Comparison of ENCODE assay signal across 25 cellular contexts in the genomic region with DNA sequence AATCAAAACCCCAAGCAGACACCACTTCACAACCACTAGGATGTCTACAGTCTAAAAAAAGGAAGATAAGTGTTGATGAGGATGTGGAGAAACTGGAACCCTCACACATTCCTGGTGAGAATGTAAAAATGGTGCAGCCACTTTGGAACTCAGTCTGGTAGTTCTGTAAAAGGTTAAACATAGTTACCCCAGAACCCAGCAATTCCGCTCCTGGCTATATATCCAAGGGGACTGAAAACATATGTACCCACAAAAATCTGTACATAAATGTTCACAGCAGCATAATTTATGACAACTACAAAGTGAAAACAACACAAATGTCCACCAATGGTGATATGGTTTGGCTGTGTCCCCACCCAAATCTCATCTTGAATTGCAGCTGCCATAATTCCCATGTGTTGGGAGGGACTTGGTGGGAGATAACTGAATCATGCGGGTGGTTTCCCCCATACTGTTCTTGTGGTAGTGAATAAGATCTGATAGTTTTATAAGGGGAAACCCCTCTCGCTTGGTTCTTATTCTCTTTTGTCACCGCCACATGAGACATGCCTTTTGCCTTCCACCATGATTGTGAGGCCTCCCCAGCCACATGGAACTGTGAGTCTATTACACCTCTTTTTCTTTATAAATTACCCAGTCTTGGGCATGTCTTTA.
"Had no signal": no experiment of that assay in that cellular context is flagged by ENCODE, and none has a peak within 500 bp of the region (broad histone marks: within the 10 kb centered on the region; RNA-seq: fewer than 3 reads in every experiment).

No MANE protein-coding gene starts in this region.

- H3K27ac Mint-ChIP-seq: activated CD4-positive, alpha-beta T cell treated with anti-CD3 and anti-CD28 coated beads, Interleukin-2, amount 10 ng/mL, durations not matched to agents 7 days and 5 days; activated naive CD4-positive, alpha-beta T cell treated with anti-CD3 and anti-CD28 coated beads, Interleukin-2, amount 10 ng/mL, durations not matched to agents 7 days and 5 days; activated T-helper 1 cell treated with anti-CD3 and anti-CD28 coated beads, Interleukin-12 subunit alpha, Interleukin-12 subunit beta, Interleukin-2, Interleukin-4 antibody, amounts not matched to agents 30 ng/mL and 10 ng/mL and 1 ng/mL, durations not matched to agents 14 hours and 24 hours and 36 hours; natural killer cell; neural progenitor cell had no signal

- H3K4me1 ChIP-seq: neural progenitor cell, vagina had no signal

- H3K9me3 ChIP-seq: body of pancreas, left lung, lower lobe of right lung, psoas muscle, upper lobe of left lung, vagina had no signal

- H3K9ac ChIP-seq: neural progenitor cell, parathyroid adenoma had no signal

- H3K27me3 ChIP-seq: body of pancreas, cardiac muscle cell, heart right ventricle, left lung, neural progenitor cell, upper lobe of left lung, vagina had no signal

- H3K36me3 Mint-ChIP-seq: natural killer cell had no signal

- H3K27me3 Mint-ChIP-seq: activated CD4-positive, alpha-beta T cell treated with anti-CD3 and anti-CD28 coated beads, Interleukin-2, amount 10 ng/mL, durations not matched to agents 7 days and 5 days; activated naive CD4-positive, alpha-beta T cell treated with anti-CD3 and anti-CD28 coated beads, Interleukin-2, amount 10 ng/mL, durations not matched to agents 7 days and 5 days had no signal

- H3K4me3 Mint-ChIP-seq: activated CD4-positive, alpha-beta T cell treated with anti-CD3 and anti-CD28 coated beads, Interleukin-2, amount 10 ng/mL, durations not matched to agents 7 days and 5 days; activated naive CD4-positive, alpha-beta T cell treated with anti-CD3 and anti-CD28 coated beads, Interleukin-2, amount 10 ng/mL, durations not matched to agents 7 days and 5 days; activated T-helper 1 cell treated with anti-CD3 and anti-CD28 coated beads, Interleukin-12 subunit alpha, Interleukin-12 subunit beta, Interleukin-2, Interleukin-4 antibody, amounts not matched to agents 30 ng/mL and 10 ng/mL and 1 ng/mL, durations not matched to agents 14 hours and 24 hours and 36 hours; natural killer cell; neural progenitor cell had no signal

- H3K4me1 Mint-ChIP-seq: activated CD4-positive, alpha-beta T cell treated with anti-CD3 and anti-CD28 coated beads, Interleukin-2, amount 10 ng/mL, durations not matched to agents 7 days and 5 days; activated naive CD4-positive, alpha-beta T cell treated with anti-CD3 and anti-CD28 coated beads, Interleukin-2, amount 10 ng/mL, durations not matched to agents 7 days and 5 days; natural killer cell; neural progenitor cell had no signal

- H3K9me3 Mint-ChIP-seq: activated CD4-positive, alpha-beta T cell treated with anti-CD3 and anti-CD28 coated beads, Interleukin-2, amount 10 ng/mL, durations not matched to agents 7 days and 5 days; activated naive CD4-positive, alpha-beta T cell treated with anti-CD3 and anti-CD28 coated beads, Interleukin-2, amount 10 ng/mL, durations not matched to agents 7 days and 5 days; activated T-helper 1 cell treated with anti-CD3 and anti-CD28 coated beads, Interleukin-12 subunit alpha, Interleukin-12 subunit beta, Interleukin-2, Interleukin-4 antibody, amounts not matched to agents 30 ng/mL and 10 ng/mL and 1 ng/mL, durations not matched to agents 14 hours and 24 hours and 36 hours; natural killer cell; neural progenitor cell had no signal

- H3K36me3 ChIP-seq: cardiac muscle cell, neural progenitor cell, vagina had no signal

- H3K27ac ChIP-seq: cardiac muscle cell, heart right ventricle, neural progenitor cell, parathyroid adenoma, vagina had no signal

- ATAC-seq: body of pancreas, heart right ventricle, left lung, lower lobe of right lung, natural killer cell, psoas muscle had no signal

- H3K4me3 ChIP-seq: body of pancreas, cardiac muscle cell, heart right ventricle, left lung, lower lobe of right lung, neural progenitor cell, psoas muscle, smooth muscle cell, upper lobe of left lung, vagina had no signal

- DNase-seq: activated CD4-positive, alpha-beta T cell treated with anti-CD3 and anti-CD28 coated beads, Interleukin-2, amount 10 ng/mL, durations not matched to agents 7 days and 5 days; activated CD4-positive, CD25-positive, alpha-beta regulatory T cell treated with anti-CD3 and anti-CD28 coated beads, Interleukin-2, amount 50 U/mL, for 72 hours; activated effector memory CD4-positive, alpha-beta T cell treated with anti-CD3 and anti-CD28 coated beads, Interleukin-2, amount 50 U/mL, for 16 hours; activated naive CD4-positive, alpha-beta T cell treated with anti-CD3 and anti-CD28 coated beads, Interleukin-2, amount 10 ng/mL, durations not matched to agents 7 days and 5 days; activated T-cell treated with anti-CD3 and anti-CD28 coated beads for 4 hours; body of pancreas; cortex of kidney; foreskin fibroblast; heart right ventricle; left lung; lower lobe of right lung; mesendoderm; natural killer cell; occipital lobe; psoas muscle; stimulated activated CD4-positive, alpha-beta T cell treated with anti-CD3 and anti-CD28 coated beads, Interleukin-2, amount 100 ng/mL, for 24 hours; stimulated activated naive CD4-positive, alpha-beta T cell; T-helper 2 cell; upper lobe of left lung had no signal
